7 cellular contexts compared by ENCODE assay signal in the genomic region with DNA sequence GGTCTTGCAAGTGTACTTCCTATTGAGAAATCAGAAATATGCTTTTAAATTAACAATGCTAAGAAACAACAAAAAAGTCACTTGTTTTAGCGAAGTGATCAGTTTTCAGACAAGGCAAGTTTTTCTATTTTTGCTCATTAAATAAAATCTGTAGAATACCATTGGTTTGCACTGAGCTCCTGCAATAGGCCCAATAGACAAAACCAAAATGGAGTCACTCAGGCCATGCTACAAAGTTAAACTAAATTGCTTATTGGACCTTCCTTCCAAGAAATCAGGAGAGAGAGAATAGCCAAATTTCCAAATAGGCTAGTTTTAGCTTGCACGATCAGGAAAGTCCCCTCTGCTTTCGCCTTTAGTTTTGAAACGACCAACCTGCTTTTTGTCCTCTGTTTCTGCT.
"Had no signal": no experiment of that assay in that cellular context is flagged by ENCODE, and none has a peak within 500 bp of the region (broad histone marks: within the 10 kb centered on the region; RNA-seq: fewer than 3 reads in every experiment).

No MANE protein-coding gene starts in this region.

- FAIRE-seq: G401.6, GM12891, GM12892, GM18507, GM19239 had no signal

- DNase-seq: GDM1, GF-D8 had no signal
